27 cellular contexts compared by ENCODE assay signal in the genomic region with DNA sequence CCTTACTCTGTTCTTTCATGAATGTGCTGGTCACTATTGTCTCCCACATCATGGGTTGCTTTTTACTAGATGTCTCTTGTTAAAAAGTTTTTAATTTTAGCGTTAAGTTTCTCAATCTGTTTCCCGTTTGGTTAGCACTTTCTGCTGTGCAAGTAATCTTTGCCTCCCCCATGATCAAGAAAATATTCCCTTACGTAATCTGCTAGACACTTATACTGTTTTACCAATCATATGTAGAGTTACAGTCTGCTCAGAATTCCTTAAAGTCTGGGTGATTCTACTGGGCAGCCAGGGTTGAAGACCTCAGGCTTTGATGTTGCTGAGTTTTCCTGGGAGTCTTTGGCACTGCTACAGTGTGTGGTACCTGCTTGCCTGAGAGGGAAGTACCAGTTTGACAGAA.
"Had no signal": no experiment of that assay in that cellular context is flagged by ENCODE, and none has a peak within 500 bp of the region (broad histone marks: within the 10 kb centered on the region; RNA-seq: fewer than 3 reads in every experiment).

No MANE protein-coding gene starts in this region.

- H3K27ac Mint-ChIP-seq: activated CD4-positive, alpha-beta memory T cell treated with anti-CD3 and anti-CD28 coated beads for 36 hours; activated CD4-positive, alpha-beta T cell treated with anti-CD3 and anti-CD28 coated beads, Interleukin-2, amount 10 ng/mL, durations not matched to agents 24 days and 14 days; activated T-cell treated with anti-CD3 and anti-CD28 coated beads, Interleukin-2, amount 50 U/mL, for 24 hours; progenitor cell of endocrine pancreas; stimulated activated memory B cell treated with anti-CD40 and anti-IgM and Interleukin-4, amounts not matched to agents 10 μg/mL and 1 μg/mL and 100 μg/mL, for 72 hours; stimulated activated naive CD8-positive, alpha-beta T cell treated with anti-CD3 and anti-CD28 coated beads, Interleukin-15, amount 100 ng/mL, for 72 hours; T-helper 17 cell had no signal

- ATAC-seq: esophagus mucosa; heart right ventricle; left lung; lower lobe of right lung; sciatic nerve; stimulated activated memory B cell treated with anti-CD40 and anti-IgM and Interleukin-4, amounts not matched to agents 10 μg/mL and 1 μg/mL and 100 μg/mL, for 72 hours; stimulated activated naive CD8-positive, alpha-beta T cell treated with anti-CD3 and anti-CD28 coated beads, Interleukin-15, amount 100 ng/mL, for 72 hours; T-helper 17 cell had no signal

- H3K4me3 ChIP-seq: heart right ventricle, left lung, lower lobe of right lung, ovary, skin epidermis, thyroid gland had no signal

- H3K36me3 ChIP-seq: heart right ventricle, left lung, lower lobe of right lung, ovary, thyroid gland had no signal

- H3K27ac ChIP-seq: heart right ventricle, left lung, lower lobe of right lung, ovary, skin epidermis, thyroid gland had no signal

- H3K27me3 ChIP-seq: heart right ventricle, left lung, ovary, thyroid gland had no signal

- H3K27me3 Mint-ChIP-seq: activated CD4-positive, alpha-beta memory T cell treated with anti-CD3 and anti-CD28 coated beads for 36 hours; activated CD4-positive, alpha-beta T cell treated with anti-CD3 and anti-CD28 coated beads, Interleukin-2, amount 10 ng/mL, durations not matched to agents 24 days and 14 days; activated T-cell treated with anti-CD3 and anti-CD28 coated beads, Interleukin-2, amount 50 U/mL, for 24 hours; progenitor cell of endocrine pancreas; stimulated activated memory B cell treated with anti-CD40 and anti-IgM and Interleukin-4, amounts not matched to agents 10 μg/mL and 1 μg/mL and 100 μg/mL, for 72 hours; stimulated activated naive CD8-positive, alpha-beta T cell treated with anti-CD3 and anti-CD28 coated beads, Interleukin-15, amount 100 ng/mL, for 72 hours; T-helper 17 cell had no signal

- H3K9me3 Mint-ChIP-seq: activated CD4-positive, alpha-beta memory T cell treated with anti-CD3 and anti-CD28 coated beads for 36 hours; activated CD4-positive, alpha-beta T cell treated with anti-CD3 and anti-CD28 coated beads, Interleukin-2, amount 10 ng/mL, durations not matched to agents 24 days and 14 days; activated T-cell treated with anti-CD3 and anti-CD28 coated beads, Interleukin-2, amount 50 U/mL, for 24 hours; stimulated activated naive CD8-positive, alpha-beta T cell treated with anti-CD3 and anti-CD28 coated beads, Interleukin-15, amount 100 ng/mL, for 72 hours had no signal

- H3K9me3 ChIP-seq: heart right ventricle, lower lobe of right lung, ovary, thyroid gland had no signal

- H3K4me3 Mint-ChIP-seq: activated CD4-positive, alpha-beta memory T cell treated with anti-CD3 and anti-CD28 coated beads for 36 hours; activated CD4-positive, alpha-beta T cell treated with anti-CD3 and anti-CD28 coated beads, Interleukin-2, amount 10 ng/mL, durations not matched to agents 24 days and 14 days; activated T-cell treated with anti-CD3 and anti-CD28 coated beads, Interleukin-2, amount 50 U/mL, for 24 hours; stimulated activated memory B cell treated with anti-CD40 and anti-IgM and Interleukin-4, amounts not matched to agents 10 μg/mL and 1 μg/mL and 100 μg/mL, for 72 hours; stimulated activated naive CD8-positive, alpha-beta T cell treated with anti-CD3 and anti-CD28 coated beads, Interleukin-15, amount 100 ng/mL, for 72 hours; T-helper 17 cell had no signal

- DNase-seq: activated CD4-positive, alpha-beta memory T cell treated with anti-CD3 and anti-CD28 coated beads for 36 hours; activated CD4-positive, alpha-beta T cell treated with anti-CD3 and anti-CD28 coated beads, Interleukin-2, amount 10 ng/mL, durations not matched to agents 24 days and 14 days; activated CD4-positive, CD25-positive, alpha-beta regulatory T cell treated with anti-CD3 and anti-CD28 coated beads, Interleukin-2, amount 50 U/mL, for 72 hours; activated CD8-positive, alpha-beta memory T cell treated with anti-CD3 and anti-CD28 coated beads, Interleukin-2, amount 50 U/mL, for 48 hours; activated gamma-delta T cell treated with Interleukin-2 at 50 U/mL for 16 hours; activated naive CD4-positive, alpha-beta T cell treated with anti-CD3 and anti-CD28 coated beads, Interleukin-2, amount 50 U/mL, for 16 hours; activated T-cell treated with anti-CD3 and anti-CD28 coated beads, Interleukin-2, amount 50 U/mL, for 24 hours; amygdala; caudate nucleus; foreskin melanocyte; heart right ventricle; left lung; lower lobe of right lung; ovary; retina; stimulated activated CD4-positive, alpha-beta T cell treated with anti-CD3 and anti-CD28 coated beads, Interleukin-1b, Interleukin-23, amount 100 ng/mL, for 48 hours; stimulated activated CD4-positive, alpha-beta T cell treated with anti-CD3 and anti-CD28 coated beads, Interleukin-4, amount 100 ng/mL, for 4 hours; stimulated activated CD8-positive, alpha-beta memory T cell treated with anti-CD3 and anti-CD28 coated beads, Interleukin-4, amount 100 ng/mL, for 48 hours; stimulated activated naive CD8-positive, alpha-beta T cell treated with anti-CD3 and anti-CD28 coated beads, Interleukin-15, amount 100 ng/mL, for 72 hours; T-helper 17 cell; T1000; thyroid gland had no signal
